ENCODE assay signal across 1 cellular context in genomic region chr17:32927201-32927723, GRCh38.
TF ChIP-seq lines count a peak whose summit lies in the region.

No MANE protein-coding gene starts in this region.

TF ChIP-seq in HepG2, 621 proteins besides CTCF, POLR2A, EP300 and RAD21 (continued from another document and continues in another):
- TF ChIP-seq ZNF331 (CRISPR knock-in tag; IDR thresholded peaks at IDR 0.05) (peak; percentile 18; the same call in 1 of the 2 replicates), ZNF644 (CRISPR knock-in tag; IDR thresholded peaks at IDR 0.05; ENCODE audit: low read depth) (peak; percentile 49; the same call in 1 of the 2 replicates), FOXA3 (CRISPR knock-in tag; IDR thresholded peaks at IDR 0.05) (peak; percentile 97), ZNF460 (CRISPR knock-in tag; IDR thresholded peaks at IDR 0.05; ENCODE audit: borderline replicate concordance) (no peak), ZNF44 (CRISPR knock-in tag; IDR thresholded peaks at IDR 0.05) (no peak), NPAS2 (CRISPR knock-in tag; IDR thresholded peaks at IDR 0.05; ENCODE audit: borderline replicate concordance) (no peak), ZNF776 (CRISPR knock-in tag; IDR thresholded peaks at IDR 0.05) (no peak), ZSCAN22 (CRISPR knock-in tag; IDR thresholded peaks at IDR 0.05) (no peak), TFAP4 (IDR thresholded peaks at IDR 0.05; ENCODE audit: borderline replicate concordance, low read depth) (peak; percentile 90; the same call in 1 of the 2 replicates), CSRNP1 (CRISPR knock-in tag; IDR thresholded peaks at IDR 0.05) (no peak), ZNF33A (CRISPR knock-in tag; IDR thresholded peaks at IDR 0.05; ENCODE audit: borderline replicate concordance) (no peak), ZNF740 (CRISPR knock-in tag; IDR thresholded peaks at IDR 0.05) (no peak), BCL3 (CRISPR knock-in tag; IDR thresholded peaks at IDR 0.05) (no peak), KLF12 (CRISPR knock-in tag; IDR thresholded peaks at IDR 0.05; ENCODE audit: borderline replicate concordance) (no peak), ZNF280D (CRISPR knock-in tag; IDR thresholded peaks at IDR 0.05) (peak; percentile 38; the same call in 1 of the 2 replicates), ZNF549 (CRISPR knock-in tag; IDR thresholded peaks at IDR 0.05) (no peak), BCLAF1 (IDR thresholded peaks at IDR 0.05) (no peak), EEA1 (CRISPR knock-in tag; IDR thresholded peaks at IDR 0.05; ENCODE audit: borderline replicate concordance) (0 out of 2 replicates have a peak, but pooled peaks have one; percentile 14), ZNF879 (CRISPR knock-in tag; IDR thresholded peaks at IDR 0.05) (no peak), ZNF101 (CRISPR knock-in tag; IDR thresholded peaks at IDR 0.05; ENCODE audit: borderline replicate concordance, low read depth) (no peak), SMC3 (IDR thresholded peaks at IDR 0.05; ENCODE audit: low read length) (no peak), NFRKB (IDR thresholded peaks at IDR 0.05) (no peak), HNRNPLL (IDR thresholded peaks at IDR 0.05; ENCODE audit: low read depth, low read length, poor library complexity, severe bottlenecking) (no peak), ZNF550 (CRISPR knock-in tag; IDR thresholded peaks at IDR 0.05; ENCODE audit: borderline replicate concordance) (0 out of 2 replicates have a peak, but pooled peaks have one; percentile 49), ZNF598 (CRISPR knock-in tag; IDR thresholded peaks at IDR 0.05; ENCODE audit: borderline replicate concordance) (no peak; the same call in 1 of the 2 replicates), TFDP2 (CRISPR knock-in tag; IDR thresholded peaks at IDR 0.05) (peak; percentile 42), ATF1 (CRISPR knock-in tag; IDR thresholded peaks at IDR 0.05) (no peak), ZNF552 (CRISPR knock-in tag; IDR thresholded peaks at IDR 0.05; ENCODE audit: borderline replicate concordance) (no peak), TSC22D2 (CRISPR knock-in tag; IDR thresholded peaks at IDR 0.05; ENCODE audit: borderline replicate concordance) (no peak), ZNF484 (CRISPR knock-in tag; IDR thresholded peaks at IDR 0.05; ENCODE audit: borderline replicate concordance, low read depth) (no peak), KIAA2018 (CRISPR knock-in tag; IDR thresholded peaks at IDR 0.05; ENCODE audit: borderline replicate concordance) (no peak), RFX1 (IDR thresholded peaks at IDR 0.05) (no peak), ATM (IDR thresholded peaks at IDR 0.05; ENCODE audit: borderline replicate concordance) (no peak), TOE1 (CRISPR knock-in tag; IDR thresholded peaks at IDR 0.05) (no peak), KDM5A (IDR thresholded peaks at IDR 0.05; ENCODE audit: borderline replicate concordance, low read length) (no peak), TFDP1 (CRISPR knock-in tag; IDR thresholded peaks at IDR 0.05; ENCODE audit: borderline replicate concordance) (0 out of 2 replicates have a peak, but pooled peaks have one; percentile 40), MAZ (IDR thresholded peaks at IDR 0.05; ENCODE audit: borderline replicate concordance, low read depth, low read length) (no peak), MAZ (CRISPR knock-in tag; IDR thresholded peaks at IDR 0.05; ENCODE audit: low read depth) (no peak), ZNF563 (CRISPR knock-in tag; IDR thresholded peaks at IDR 0.05) (no peak), ZNF781 (CRISPR knock-in tag; IDR thresholded peaks at IDR 0.05; ENCODE audit: borderline replicate concordance, not compliant biosample characterization) (peak; percentile 45)
